Comparison of ENCODE assay signal across 1 cellular context in the genomic region with DNA sequence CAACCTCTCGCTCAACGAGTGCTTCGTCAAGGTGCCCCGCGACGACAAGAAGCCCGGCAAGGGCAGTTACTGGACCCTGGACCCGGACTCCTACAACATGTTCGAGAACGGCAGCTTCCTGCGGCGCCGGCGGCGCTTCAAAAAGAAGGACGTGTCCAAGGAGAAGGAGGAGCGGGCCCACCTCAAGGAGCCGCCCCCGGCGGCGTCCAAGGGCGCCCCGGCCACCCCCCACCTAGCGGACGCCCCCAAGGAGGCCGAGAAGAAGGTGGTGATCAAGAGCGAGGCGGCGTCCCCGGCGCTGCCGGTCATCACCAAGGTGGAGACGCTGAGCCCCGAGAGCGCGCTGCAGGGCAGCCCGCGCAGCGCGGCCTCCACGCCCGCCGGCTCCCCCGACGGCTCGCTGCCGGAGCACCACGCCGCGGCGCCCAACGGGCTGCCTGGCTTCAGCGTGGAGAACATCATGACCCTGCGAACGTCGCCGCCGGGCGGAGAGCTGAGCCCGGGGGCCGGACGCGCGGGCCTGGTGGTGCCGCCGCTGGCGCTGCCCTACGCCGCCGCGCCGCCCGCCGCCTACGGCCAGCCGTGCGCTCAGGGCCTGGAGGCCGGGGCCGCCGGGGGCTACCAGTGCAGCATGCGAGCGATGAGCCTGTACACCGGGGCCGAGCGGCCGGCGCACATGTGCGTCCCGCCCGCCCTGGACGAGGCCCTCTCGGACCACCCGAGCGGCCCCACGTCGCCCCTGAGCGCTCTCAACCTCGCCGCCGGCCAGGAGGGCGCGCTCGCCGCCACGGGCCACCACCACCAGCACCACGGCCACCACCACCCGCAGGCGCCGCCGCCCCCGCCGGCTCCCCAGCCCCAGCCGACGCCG.
TF ChIP-seq lines count a peak whose summit lies in the region.

No MANE protein-coding gene starts in this region.

TF ChIP-seq in A549, 52 proteins besides CTCF, POLR2A, EP300 and RAD21 (continued from another document):
- TF ChIP-seq, protein P1, sequence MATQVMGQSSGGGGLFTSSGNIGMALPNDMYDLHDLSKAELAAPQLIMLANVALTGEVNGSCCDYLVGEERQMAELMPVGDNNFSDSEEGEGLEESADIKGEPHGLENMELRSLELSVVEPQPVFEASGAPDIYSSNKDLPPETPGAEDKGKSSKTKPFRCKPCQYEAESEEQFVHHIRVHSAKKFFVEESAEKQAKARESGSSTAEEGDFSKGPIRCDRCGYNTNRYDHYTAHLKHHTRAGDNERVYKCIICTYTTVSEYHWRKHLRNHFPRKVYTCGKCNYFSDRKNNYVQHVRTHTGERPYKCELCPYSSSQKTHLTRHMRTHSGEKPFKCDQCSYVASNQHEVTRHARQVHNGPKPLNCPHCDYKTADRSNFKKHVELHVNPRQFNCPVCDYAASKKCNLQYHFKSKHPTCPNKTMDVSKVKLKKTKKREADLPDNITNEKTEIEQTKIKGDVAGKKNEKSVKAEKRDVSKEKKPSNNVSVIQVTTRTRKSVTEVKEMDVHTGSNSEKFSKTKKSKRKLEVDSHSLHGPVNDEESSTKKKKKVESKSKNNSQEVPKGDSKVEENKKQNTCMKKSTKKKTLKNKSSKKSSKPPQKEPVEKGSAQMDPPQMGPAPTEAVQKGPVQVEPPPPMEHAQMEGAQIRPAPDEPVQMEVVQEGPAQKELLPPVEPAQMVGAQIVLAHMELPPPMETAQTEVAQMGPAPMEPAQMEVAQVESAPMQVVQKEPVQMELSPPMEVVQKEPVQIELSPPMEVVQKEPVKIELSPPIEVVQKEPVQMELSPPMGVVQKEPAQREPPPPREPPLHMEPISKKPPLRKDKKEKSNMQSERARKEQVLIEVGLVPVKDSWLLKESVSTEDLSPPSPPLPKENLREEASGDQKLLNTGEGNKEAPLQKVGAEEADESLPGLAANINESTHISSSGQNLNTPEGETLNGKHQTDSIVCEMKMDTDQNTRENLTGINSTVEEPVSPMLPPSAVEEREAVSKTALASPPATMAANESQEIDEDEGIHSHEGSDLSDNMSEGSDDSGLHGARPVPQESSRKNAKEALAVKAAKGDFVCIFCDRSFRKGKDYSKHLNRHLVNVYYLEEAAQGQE (IDR thresholded peaks at IDR 0.05), result no peak
- TF ChIP-seq E2F6 (IDR thresholded peaks at IDR 0.05; ENCODE audit: borderline replicate concordance, low read depth) (no peak), MYC (IDR thresholded peaks at IDR 0.05; ENCODE audit: borderline replicate concordance, low read length) (no peak), POLR2AphosphoS2 (conservative IDR thresholded peaks at IDR 0.05; ENCODE audit: low read length) (no peak), ZSCAN20 (CRISPR knock-in tag; IDR thresholded peaks at IDR 0.05) (no peak), HOXB5 (CRISPR knock-in tag; IDR thresholded peaks at IDR 0.05) (no peak), RCOR1 (IDR thresholded peaks at IDR 0.05; ENCODE audit: low read depth, low read length) (no peak), KDM1A (IDR thresholded peaks at IDR 0.05; ENCODE audit: low read depth) (no peak), ZNF302 (CRISPR knock-in tag; IDR thresholded peaks at IDR 0.05) (no peak), RARB (CRISPR knock-in tag; IDR thresholded peaks at IDR 0.05) (no peak), HDAC2 (IDR thresholded peaks at IDR 0.05) (no peak), BHLHE40 (IDR thresholded peaks at IDR 0.05; ENCODE audit: low read depth, low read length) (no peak), JUNB (IDR thresholded peaks at IDR 0.05) (no peak), FOXS1 (CRISPR knock-in tag; IDR thresholded peaks at IDR 0.05) (no peak), HEYL (CRISPR knock-in tag; IDR thresholded peaks at IDR 0.05) (no peak), PHF8 (IDR thresholded peaks at IDR 0.05; ENCODE audit: borderline replicate concordance, low read depth) (no peak), NR3C1 (IDR thresholded peaks at IDR 0.05) (no peak), GATA3 (IDR thresholded peaks at IDR 0.05; ENCODE audit: borderline replicate concordance) (no peak)
